Comparison of ENCODE assay signal across 1 cellular context in the genomic region with DNA sequence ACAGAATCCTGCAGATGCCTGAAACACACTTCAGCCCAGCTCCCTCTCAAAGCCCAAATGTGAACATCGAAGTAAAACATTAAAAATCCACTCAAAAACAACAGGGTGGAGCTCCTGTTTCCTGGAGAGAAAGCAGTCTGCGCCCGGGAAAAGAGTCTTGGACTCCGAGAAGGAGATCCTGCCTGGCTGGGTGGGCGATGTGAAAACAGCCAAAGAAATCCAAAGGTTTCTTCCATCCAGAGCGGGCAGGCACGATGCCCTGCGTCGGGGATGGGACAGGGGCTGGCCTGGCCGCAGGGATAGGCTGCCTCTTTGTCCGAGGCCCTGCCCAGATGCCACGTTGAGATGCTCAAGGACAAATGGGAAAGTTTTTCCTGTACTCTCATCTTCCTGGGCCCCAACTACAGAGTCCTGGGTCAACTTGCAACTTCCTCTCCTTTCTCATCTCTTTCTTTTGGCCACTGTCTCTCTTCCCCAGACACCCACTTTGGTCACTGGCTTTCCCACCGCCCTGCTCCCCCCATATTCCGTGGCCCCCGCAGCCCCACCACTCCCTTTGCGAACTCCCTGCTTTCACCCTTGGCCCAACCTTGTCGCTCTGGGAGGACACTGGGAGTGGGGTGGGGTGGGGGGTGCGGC.
TF ChIP-seq lines count a peak whose summit lies in the region.

No MANE protein-coding gene starts in this region.

TF ChIP-seq in HepG2, 621 proteins besides CTCF, POLR2A, EP300 and RAD21 (continued from another document and continues in another):
- TF ChIP-seq, protein P1, sequence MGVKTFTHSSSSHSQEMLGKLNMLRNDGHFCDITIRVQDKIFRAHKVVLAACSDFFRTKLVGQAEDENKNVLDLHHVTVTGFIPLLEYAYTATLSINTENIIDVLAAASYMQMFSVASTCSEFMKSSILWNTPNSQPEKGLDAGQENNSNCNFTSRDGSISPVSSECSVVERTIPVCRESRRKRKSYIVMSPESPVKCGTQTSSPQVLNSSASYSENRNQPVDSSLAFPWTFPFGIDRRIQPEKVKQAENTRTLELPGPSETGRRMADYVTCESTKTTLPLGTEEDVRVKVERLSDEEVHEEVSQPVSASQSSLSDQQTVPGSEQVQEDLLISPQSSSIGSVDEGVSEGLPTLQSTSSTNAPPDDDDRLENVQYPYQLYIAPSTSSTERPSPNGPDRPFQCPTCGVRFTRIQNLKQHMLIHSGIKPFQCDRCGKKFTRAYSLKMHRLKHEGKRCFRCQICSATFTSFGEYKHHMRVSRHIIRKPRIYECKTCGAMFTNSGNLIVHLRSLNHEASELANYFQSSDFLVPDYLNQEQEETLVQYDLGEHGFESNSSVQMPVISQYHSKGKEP (CRISPR knock-in tag; IDR thresholded peaks at IDR 0.05) = no peak
- TF ChIP-seq SETDB1 (CRISPR knock-in tag; IDR thresholded peaks at IDR 0.05; ENCODE audit: borderline replicate concordance) = no peak
- TF ChIP-seq, protein P2, sequence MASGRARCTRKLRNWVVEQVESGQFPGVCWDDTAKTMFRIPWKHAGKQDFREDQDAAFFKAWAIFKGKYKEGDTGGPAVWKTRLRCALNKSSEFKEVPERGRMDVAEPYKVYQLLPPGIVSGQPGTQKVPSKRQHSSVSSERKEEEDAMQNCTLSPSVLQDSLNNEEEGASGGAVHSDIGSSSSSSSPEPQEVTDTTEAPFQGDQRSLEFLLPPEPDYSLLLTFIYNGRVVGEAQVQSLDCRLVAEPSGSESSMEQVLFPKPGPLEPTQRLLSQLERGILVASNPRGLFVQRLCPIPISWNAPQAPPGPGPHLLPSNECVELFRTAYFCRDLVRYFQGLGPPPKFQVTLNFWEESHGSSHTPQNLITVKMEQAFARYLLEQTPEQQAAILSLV (CRISPR knock-in tag; IDR thresholded peaks at IDR 0.05; ENCODE audit: borderline replicate concordance) = no peak
- TF ChIP-seq REPIN1 (CRISPR knock-in tag; IDR thresholded peaks at IDR 0.05; ENCODE audit: borderline replicate concordance, low read depth) = no peak
- 0 out of 2 replicates have a peak, but pooled peaks have one; percentile 5 for TF ChIP-seq ZMYM2 (CRISPR knock-in tag; IDR thresholded peaks at IDR 0.05)
- no peak for TF ChIP-seq ZNF670 (CRISPR knock-in tag; IDR thresholded peaks at IDR 0.05; ENCODE audit: borderline replicate concordance)
- 0 out of 2 replicates have a peak, but pooled peaks have one; percentile 15 for TF ChIP-seq HDAC1 (CRISPR knock-in tag; IDR thresholded peaks at IDR 0.05)
- no peak for TF ChIP-seq RAD51 (IDR thresholded peaks at IDR 0.05; ENCODE audit: borderline replicate concordance)
- TF ChIP-seq BCL6 (CRISPR knock-in tag; IDR thresholded peaks at IDR 0.05) = no peak
- TF ChIP-seq FIP1L1 (IDR thresholded peaks at IDR 0.05; ENCODE audit: borderline replicate concordance, insufficient read depth, low read depth, low read length) = no peak
- TF ChIP-seq AHR (CRISPR knock-in tag; IDR thresholded peaks at IDR 0.05) = no peak
- no peak for TF ChIP-seq ZNF841 (CRISPR knock-in tag; IDR thresholded peaks at IDR 0.05; ENCODE audit: borderline replicate concordance)
- TF ChIP-seq, protein P3, sequence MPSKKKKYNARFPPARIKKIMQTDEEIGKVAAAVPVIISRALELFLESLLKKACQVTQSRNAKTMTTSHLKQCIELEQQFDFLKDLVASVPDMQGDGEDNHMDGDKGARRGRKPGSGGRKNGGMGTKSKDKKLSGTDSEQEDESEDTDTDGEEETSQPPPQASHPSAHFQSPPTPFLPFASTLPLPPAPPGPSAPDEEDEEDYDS (CRISPR knock-in tag; IDR thresholded peaks at IDR 0.05) = peak; percentile 68
- peak; percentile 66; the same call in 1 of the 2 replicates for TF ChIP-seq ZNF350 (CRISPR knock-in tag; IDR thresholded peaks at IDR 0.05; ENCODE audit: borderline replicate concordance, low read depth)
- no peak for TF ChIP-seq MYNN (CRISPR knock-in tag; IDR thresholded peaks at IDR 0.05; ENCODE audit: low read depth)
- TF ChIP-seq, protein P4, sequence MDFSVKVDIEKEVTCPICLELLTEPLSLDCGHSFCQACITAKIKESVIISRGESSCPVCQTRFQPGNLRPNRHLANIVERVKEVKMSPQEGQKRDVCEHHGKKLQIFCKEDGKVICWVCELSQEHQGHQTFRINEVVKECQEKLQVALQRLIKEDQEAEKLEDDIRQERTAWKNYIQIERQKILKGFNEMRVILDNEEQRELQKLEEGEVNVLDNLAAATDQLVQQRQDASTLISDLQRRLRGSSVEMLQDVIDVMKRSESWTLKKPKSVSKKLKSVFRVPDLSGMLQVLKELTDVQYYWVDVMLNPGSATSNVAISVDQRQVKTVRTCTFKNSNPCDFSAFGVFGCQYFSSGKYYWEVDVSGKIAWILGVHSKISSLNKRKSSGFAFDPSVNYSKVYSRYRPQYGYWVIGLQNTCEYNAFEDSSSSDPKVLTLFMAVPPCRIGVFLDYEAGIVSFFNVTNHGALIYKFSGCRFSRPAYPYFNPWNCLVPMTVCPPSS (IDR thresholded peaks at IDR 0.05) = no peak
- TF ChIP-seq ESRRA (CRISPR knock-in tag; IDR thresholded peaks at IDR 0.05; ENCODE audit: low read depth) = no peak
- TF ChIP-seq TMF1 (CRISPR knock-in tag; IDR thresholded peaks at IDR 0.05; ENCODE audit: low read depth) = no peak
- no peak for TF ChIP-seq ZNF674 (CRISPR knock-in tag; IDR thresholded peaks at IDR 0.05; ENCODE audit: low read depth)
- TF ChIP-seq THAP11 (CRISPR knock-in tag; IDR thresholded peaks at IDR 0.05) = no peak; the same call in 1 of the 2 replicates
- no peak for TF ChIP-seq CCDC6 (CRISPR knock-in tag; IDR thresholded peaks at IDR 0.05)
- TF ChIP-seq ZNF761 (CRISPR knock-in tag; conservative IDR thresholded peaks at IDR 0.05) = no peak
- no peak for TF ChIP-seq MAF1 (CRISPR knock-in tag; IDR thresholded peaks at IDR 0.05; ENCODE audit: borderline replicate concordance)
- TF ChIP-seq, protein P5, sequence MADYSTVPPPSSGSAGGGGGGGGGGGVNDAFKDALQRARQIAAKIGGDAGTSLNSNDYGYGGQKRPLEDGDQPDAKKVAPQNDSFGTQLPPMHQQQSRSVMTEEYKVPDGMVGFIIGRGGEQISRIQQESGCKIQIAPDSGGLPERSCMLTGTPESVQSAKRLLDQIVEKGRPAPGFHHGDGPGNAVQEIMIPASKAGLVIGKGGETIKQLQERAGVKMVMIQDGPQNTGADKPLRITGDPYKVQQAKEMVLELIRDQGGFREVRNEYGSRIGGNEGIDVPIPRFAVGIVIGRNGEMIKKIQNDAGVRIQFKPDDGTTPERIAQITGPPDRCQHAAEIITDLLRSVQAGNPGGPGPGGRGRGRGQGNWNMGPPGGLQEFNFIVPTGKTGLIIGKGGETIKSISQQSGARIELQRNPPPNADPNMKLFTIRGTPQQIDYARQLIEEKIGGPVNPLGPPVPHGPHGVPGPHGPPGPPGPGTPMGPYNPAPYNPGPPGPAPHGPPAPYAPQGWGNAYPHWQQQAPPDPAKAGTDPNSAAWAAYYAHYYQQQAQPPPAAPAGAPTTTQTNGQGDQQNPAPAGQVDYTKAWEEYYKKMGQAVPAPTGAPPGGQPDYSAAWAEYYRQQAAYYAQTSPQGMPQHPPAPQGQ (CRISPR knock-in tag; IDR thresholded peaks at IDR 0.05; ENCODE audit: borderline replicate concordance) = no peak
- TF ChIP-seq SCMH1 (CRISPR knock-in tag; IDR thresholded peaks at IDR 0.05; ENCODE audit: borderline replicate concordance) = no peak
- TF ChIP-seq, protein P6, sequence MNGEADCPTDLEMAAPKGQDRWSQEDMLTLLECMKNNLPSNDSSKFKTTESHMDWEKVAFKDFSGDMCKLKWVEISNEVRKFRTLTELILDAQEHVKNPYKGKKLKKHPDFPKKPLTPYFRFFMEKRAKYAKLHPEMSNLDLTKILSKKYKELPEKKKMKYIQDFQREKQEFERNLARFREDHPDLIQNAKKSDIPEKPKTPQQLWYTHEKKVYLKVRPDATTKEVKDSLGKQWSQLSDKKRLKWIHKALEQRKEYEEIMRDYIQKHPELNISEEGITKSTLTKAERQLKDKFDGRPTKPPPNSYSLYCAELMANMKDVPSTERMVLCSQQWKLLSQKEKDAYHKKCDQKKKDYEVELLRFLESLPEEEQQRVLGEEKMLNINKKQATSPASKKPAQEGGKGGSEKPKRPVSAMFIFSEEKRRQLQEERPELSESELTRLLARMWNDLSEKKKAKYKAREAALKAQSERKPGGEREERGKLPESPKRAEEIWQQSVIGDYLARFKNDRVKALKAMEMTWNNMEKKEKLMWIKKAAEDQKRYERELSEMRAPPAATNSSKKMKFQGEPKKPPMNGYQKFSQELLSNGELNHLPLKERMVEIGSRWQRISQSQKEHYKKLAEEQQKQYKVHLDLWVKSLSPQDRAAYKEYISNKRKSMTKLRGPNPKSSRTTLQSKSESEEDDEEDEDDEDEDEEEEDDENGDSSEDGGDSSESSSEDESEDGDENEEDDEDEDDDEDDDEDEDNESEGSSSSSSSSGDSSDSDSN (CRISPR knock-in tag; IDR thresholded peaks at IDR 0.05) = peak; percentile 57; the same call in 1 of the 2 replicates
- TF ChIP-seq TRIM24 (CRISPR knock-in tag; IDR thresholded peaks at IDR 0.05) = no peak
- TF ChIP-seq ZMAT3 (CRISPR knock-in tag; conservative IDR thresholded peaks at IDR 0.05) = 0 out of 2 replicates have a peak, but pooled peaks have one; percentile 57
- TF ChIP-seq ZNF441 (CRISPR knock-in tag; IDR thresholded peaks at IDR 0.05; ENCODE audit: borderline replicate concordance) = peak; percentile 64
- TF ChIP-seq ZBTB3 (CRISPR knock-in tag; IDR thresholded peaks at IDR 0.05; ENCODE audit: borderline replicate concordance, low read depth) = no peak
- TF ChIP-seq ZNF451 (CRISPR knock-in tag; IDR thresholded peaks at IDR 0.05) = no peak
- 0 out of 2 replicates have a peak, but pooled peaks have one; percentile 21 for TF ChIP-seq ZMYM3 (CRISPR knock-in tag; IDR thresholded peaks at IDR 0.05)
- no peak; the same call in none of the 2 replicates for TF ChIP-seq HNF4A (CRISPR knock-in tag; IDR thresholded peaks at IDR 0.05)
- TF ChIP-seq, protein P7, sequence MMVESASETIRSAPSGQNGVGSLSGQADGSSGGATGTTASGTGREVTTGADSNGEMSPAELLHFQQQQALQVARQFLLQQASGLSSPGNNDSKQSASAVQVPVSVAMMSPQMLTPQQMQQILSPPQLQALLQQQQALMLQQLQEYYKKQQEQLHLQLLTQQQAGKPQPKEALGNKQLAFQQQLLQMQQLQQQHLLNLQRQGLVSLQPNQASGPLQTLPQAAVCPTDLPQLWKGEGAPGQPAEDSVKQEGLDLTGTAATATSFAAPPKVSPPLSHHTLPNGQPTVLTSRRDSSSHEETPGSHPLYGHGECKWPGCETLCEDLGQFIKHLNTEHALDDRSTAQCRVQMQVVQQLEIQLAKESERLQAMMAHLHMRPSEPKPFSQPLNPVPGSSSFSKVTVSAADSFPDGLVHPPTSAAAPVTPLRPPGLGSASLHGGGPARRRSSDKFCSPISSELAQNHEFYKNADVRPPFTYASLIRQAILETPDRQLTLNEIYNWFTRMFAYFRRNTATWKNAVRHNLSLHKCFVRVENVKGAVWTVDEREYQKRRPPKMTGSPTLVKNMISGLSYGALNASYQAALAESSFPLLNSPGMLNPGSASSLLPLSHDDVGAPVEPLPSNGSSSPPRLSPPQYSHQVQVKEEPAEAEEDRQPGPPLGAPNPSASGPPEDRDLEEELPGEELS (CRISPR knock-in tag; IDR thresholded peaks at IDR 0.05) = peak; percentile 62
- TF ChIP-seq, protein P8, sequence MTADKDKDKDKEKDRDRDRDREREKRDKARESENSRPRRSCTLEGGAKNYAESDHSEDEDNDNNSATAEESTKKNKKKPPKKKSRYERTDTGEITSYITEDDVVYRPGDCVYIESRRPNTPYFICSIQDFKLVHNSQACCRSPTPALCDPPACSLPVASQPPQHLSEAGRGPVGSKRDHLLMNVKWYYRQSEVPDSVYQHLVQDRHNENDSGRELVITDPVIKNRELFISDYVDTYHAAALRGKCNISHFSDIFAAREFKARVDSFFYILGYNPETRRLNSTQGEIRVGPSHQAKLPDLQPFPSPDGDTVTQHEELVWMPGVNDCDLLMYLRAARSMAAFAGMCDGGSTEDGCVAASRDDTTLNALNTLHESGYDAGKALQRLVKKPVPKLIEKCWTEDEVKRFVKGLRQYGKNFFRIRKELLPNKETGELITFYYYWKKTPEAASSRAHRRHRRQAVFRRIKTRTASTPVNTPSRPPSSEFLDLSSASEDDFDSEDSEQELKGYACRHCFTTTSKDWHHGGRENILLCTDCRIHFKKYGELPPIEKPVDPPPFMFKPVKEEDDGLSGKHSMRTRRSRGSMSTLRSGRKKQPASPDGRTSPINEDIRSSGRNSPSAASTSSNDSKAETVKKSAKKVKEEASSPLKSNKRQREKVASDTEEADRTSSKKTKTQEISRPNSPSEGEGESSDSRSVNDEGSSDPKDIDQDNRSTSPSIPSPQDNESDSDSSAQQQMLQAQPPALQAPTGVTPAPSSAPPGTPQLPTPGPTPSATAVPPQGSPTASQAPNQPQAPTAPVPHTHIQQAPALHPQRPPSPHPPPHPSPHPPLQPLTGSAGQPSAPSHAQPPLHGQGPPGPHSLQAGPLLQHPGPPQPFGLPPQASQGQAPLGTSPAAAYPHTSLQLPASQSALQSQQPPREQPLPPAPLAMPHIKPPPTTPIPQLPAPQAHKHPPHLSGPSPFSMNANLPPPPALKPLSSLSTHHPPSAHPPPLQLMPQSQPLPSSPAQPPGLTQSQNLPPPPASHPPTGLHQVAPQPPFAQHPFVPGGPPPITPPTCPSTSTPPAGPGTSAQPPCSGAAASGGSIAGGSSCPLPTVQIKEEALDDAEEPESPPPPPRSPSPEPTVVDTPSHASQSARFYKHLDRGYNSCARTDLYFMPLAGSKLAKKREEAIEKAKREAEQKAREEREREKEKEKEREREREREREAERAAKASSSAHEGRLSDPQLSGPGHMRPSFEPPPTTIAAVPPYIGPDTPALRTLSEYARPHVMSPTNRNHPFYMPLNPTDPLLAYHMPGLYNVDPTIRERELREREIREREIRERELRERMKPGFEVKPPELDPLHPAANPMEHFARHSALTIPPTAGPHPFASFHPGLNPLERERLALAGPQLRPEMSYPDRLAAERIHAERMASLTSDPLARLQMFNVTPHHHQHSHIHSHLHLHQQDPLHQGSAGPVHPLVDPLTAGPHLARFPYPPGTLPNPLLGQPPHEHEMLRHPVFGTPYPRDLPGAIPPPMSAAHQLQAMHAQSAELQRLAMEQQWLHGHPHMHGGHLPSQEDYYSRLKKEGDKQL (CRISPR knock-in tag; IDR thresholded peaks at IDR 0.05; ENCODE audit: low read depth) = 0 out of 2 replicates have a peak, but pooled peaks have one; percentile 8
- TF ChIP-seq STAT5B (CRISPR knock-in tag; IDR thresholded peaks at IDR 0.05) = no peak
- TF ChIP-seq NFKB2 (CRISPR knock-in tag; IDR thresholded peaks at IDR 0.05; ENCODE audit: borderline replicate concordance) = peak; percentile 42; the same call in 1 of the 2 replicates
- TF ChIP-seq ZNF773 (CRISPR knock-in tag; IDR thresholded peaks at IDR 0.05; ENCODE audit: borderline replicate concordance) = peak; percentile 36; the same call in 1 of the 2 replicates
- peak; percentile 11; the same call in 1 of the 2 replicates for TF ChIP-seq SALL1 (CRISPR knock-in tag; IDR thresholded peaks at IDR 0.05)
- no peak for TF ChIP-seq ZKSCAN1 (IDR thresholded peaks at IDR 0.05; ENCODE audit: low read length)
- 0 out of 2 replicates have a peak, but pooled peaks have one; percentile 6 for TF ChIP-seq ZNF788 (CRISPR knock-in tag; IDR thresholded peaks at IDR 0.05; ENCODE audit: borderline replicate concordance)
- no peak for TF ChIP-seq ZSCAN29 (CRISPR knock-in tag; conservative IDR thresholded peaks at IDR 0.05)
- TF ChIP-seq ARHGAP35 (CRISPR knock-in tag; IDR thresholded peaks at IDR 0.05; ENCODE audit: borderline replicate concordance) = peak; percentile 15; the same call in 1 of the 2 replicates
- no peak for TF ChIP-seq ZNF329 (CRISPR knock-in tag; IDR thresholded peaks at IDR 0.05; ENCODE audit: low read depth)
- peak; percentile 23; the same call in 1 of the 2 replicates for TF ChIP-seq WIZ (CRISPR knock-in tag; IDR thresholded peaks at IDR 0.05)
- TF ChIP-seq GZF1 (CRISPR knock-in tag; IDR thresholded peaks at IDR 0.05) = no peak
- no peak for TF ChIP-seq ZNF557 (CRISPR knock-in tag; IDR thresholded peaks at IDR 0.05)
- peak; percentile 46 for TF ChIP-seq RCOR2 (CRISPR knock-in tag; IDR thresholded peaks at IDR 0.05)
- TF ChIP-seq MIER3 (CRISPR knock-in tag; IDR thresholded peaks at IDR 0.05; ENCODE audit: borderline replicate concordance) = no peak
